Comparison of ENCODE assay signal across 2 cellular contexts in the genomic region with DNA sequence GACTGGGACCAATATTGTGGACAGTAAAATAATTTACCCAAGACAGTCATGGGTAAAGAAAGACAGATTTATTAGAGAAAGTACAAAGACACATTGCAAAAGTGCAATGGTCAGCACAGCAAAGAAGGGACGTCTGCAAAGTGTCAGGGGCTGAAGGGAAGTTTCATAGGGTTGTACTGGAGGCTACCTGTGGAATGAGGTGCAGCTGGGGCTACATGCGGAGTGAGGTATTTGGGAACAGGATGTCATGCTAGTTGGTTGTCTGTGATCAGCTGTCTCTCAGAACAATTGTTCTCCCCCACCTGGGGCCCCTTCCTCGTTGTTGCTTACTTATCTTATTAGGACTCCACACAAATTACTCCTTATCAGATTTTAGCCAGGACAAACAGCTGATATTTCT.
TF ChIP-seq lines count a peak whose summit lies in the region.

No MANE protein-coding gene starts in this region.

TF ChIP-seq in GM23338, 12 proteins besides CTCF, POLR2A, EP300 and RAD21 (continued from another document):
- TF ChIP-seq POLR2AphosphoS5 (IDR thresholded peaks at IDR 0.05; ENCODE audit: low read depth): no peak
TF ChIP-seq in GM23338: peak in this region for 0.

TF ChIP-seq in WTC11, 78 proteins besides CTCF, POLR2A, EP300 and RAD21 (continued from another document):
- TF ChIP-seq NFE2L1 (CRISPR knock-in tag; IDR thresholded peaks at IDR 0.05): no peak
- no peak for TF ChIP-seq OVOL2 (CRISPR knock-in tag; IDR thresholded peaks at IDR 0.05; ENCODE audit: borderline replicate concordance)
- TF ChIP-seq ZNF232 (CRISPR knock-in tag; IDR thresholded peaks at IDR 0.05): no peak
- no peak for TF ChIP-seq USF2 (CRISPR knock-in tag; IDR thresholded peaks at IDR 0.05)
- TF ChIP-seq ZNF138 (CRISPR knock-in tag; conservative IDR thresholded peaks at IDR 0.05): no peak
- TF ChIP-seq TP53 (CRISPR knock-in tag; IDR thresholded peaks at IDR 0.05): no peak
- no peak for TF ChIP-seq GRHL2 (CRISPR knock-in tag; IDR thresholded peaks at IDR 0.05; ENCODE audit: insufficient replicate concordance, severe bottlenecking)
- TF ChIP-seq CREB1 (CRISPR knock-in tag; IDR thresholded peaks at IDR 0.05): no peak
- no peak for TF ChIP-seq FOXP1 (CRISPR knock-in tag; IDR thresholded peaks at IDR 0.05; ENCODE audit: borderline replicate concordance)
- no peak for TF ChIP-seq SOX15 (CRISPR knock-in tag; IDR thresholded peaks at IDR 0.05)
TF ChIP-seq in WTC11: peak in this region for 0.
